In the genomic region with DNA sequence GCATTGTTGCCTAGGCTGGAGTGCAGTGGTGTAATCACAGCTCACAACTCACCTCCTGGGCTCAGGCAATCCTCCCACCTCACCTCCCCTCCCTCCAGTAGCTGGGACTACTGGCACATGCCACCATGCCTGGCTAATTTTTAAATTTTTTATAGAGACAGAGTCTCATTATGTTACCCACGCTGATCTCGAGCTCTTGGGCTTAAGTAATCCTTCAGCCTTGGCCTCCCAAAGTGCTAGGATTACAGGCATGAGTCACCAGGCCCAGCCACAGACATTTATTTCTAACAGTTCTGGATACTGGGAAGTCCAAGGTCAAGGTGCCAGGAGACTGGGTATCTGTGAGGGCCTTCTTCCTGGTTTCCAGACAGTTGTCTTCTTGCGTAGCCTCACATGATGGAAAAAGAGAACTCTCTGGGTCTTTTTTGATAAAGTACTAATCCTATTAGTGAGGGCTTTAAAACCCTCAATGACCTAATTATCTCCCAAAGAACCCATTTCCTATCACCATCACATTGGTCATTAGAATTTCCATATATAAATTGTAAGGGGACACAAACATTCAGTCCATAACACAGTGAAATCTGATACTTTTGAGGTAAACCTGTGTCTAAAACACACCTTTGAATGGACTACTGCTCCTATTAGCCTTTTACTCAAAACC, we compare ENCODE assay signal across 9 cellular contexts.
A peak's percentile ranks its signal among the peaks of the same experiment; 100 is the strongest.
DNase-seq lines count a peak whose midpoint lies in the region; TF ChIP-seq lines count a peak whose summit lies in the region.
"Had no signal": no experiment of that assay in that cellular context is flagged by ENCODE, and none has a peak within 500 bp of the region (broad histone marks: within the 10 kb centered on the region; RNA-seq: fewer than 3 reads in every experiment).

No MANE protein-coding gene starts in this region.

- no peak overlapping the region for H3K9ac ChIP-seq in fibroblast of lung (ENCODE audit: insufficient read depth, low read length)

- H3K9me3 Mint-ChIP-seq in progenitor cell of endocrine pancreas (ENCODE audit: low read depth), result no peaks in the 10 kb centered on the region

- H3K27ac Mint-ChIP-seq in progenitor cell of endocrine pancreas, result peak overlapping the region; percentile 38

- peak overlapping the region in 2 of 4 experiments; percentile 20 to 51 for H3K4me3 ChIP-seq in fibroblast of lung (replicated peaks in 1 of 4; ENCODE audit: control extremely low read depth in 1 of 4, insufficient read depth in 1 of 4, low read depth in 3 of 4, low read length in 4 of 4)

- peak overlapping the region; percentile 44 for H3K4me2 ChIP-seq in fibroblast of lung (ENCODE audit: extremely low read depth, insufficient read depth, low read length)

- no peaks in the 10 kb centered on the region for H3K79me2 ChIP-seq in fibroblast of lung (ENCODE audit: control insufficient read depth, insufficient read depth, low read length)

- no peaks in the 10 kb centered on the region for H3K27me3 ChIP-seq in fibroblast of lung (ENCODE audit: control insufficient read depth, insufficient read depth, low read length)

- no peaks in the 10 kb centered on the region for H3K4me1 ChIP-seq in fibroblast of lung (ENCODE audit: control insufficient read depth, extremely low read depth, insufficient read depth, low read length)

- no peaks in the 10 kb centered on the region for H4K20me1 ChIP-seq in fibroblast of lung (ENCODE audit: control insufficient read depth, extremely low read depth, insufficient read depth, low read length)

- in situ Hi-C loops in KBM-7 (cut with MboI; ENCODE audit: low pct_unique_long_range_greater_than_20kb, low sequenced_read_pairs), result no loop called here

- H3K27ac ChIP-seq in fibroblast of lung (ENCODE audit: insufficient read depth, low read length), result peak overlapping the region; percentile 44

- H3K9me3 ChIP-seq in fibroblast of lung (ENCODE audit: control insufficient read depth, insufficient read depth, low read depth, low read length), result no peaks in the 10 kb centered on the region

- H2AFZ ChIP-seq in fibroblast of lung (ENCODE audit: low read length), result no peak overlapping the region

- peaks cover 6% of the 10 kb centered on the region for H3K4me1 Mint-ChIP-seq in progenitor cell of endocrine pancreas (ENCODE audit: low read depth)

- no peaks in the 10 kb centered on the region for H3K36me3 ChIP-seq in fibroblast of lung (ENCODE audit: control insufficient read depth, insufficient read depth, low read length)

- no peaks in the 10 kb centered on the region for H3K27me3 Mint-ChIP-seq in progenitor cell of endocrine pancreas

- DNase-seq in EH (ENCODE audit: low read depth), result peak; percentile 93
- peak; percentile 47 for DNase-seq in RKO (ENCODE audit: low spot score)
- DNase-seq in fibroblast of lung (ENCODE audit: low read depth in 2 of 2), result peak; percentile 79 to 85
- DNase-seq in progenitor cell of endocrine pancreas (ENCODE audit: low spot score, unreplicated experiment), result no peak
- DNase-seq in KBM-7, result no peak
- no peak for DNase-seq in activated CD4-positive, CD25-positive, alpha-beta regulatory T cell treated with anti-CD3 and anti-CD28 coated beads, Interleukin-2, amount 50 U/mL, for 72 hours
- no peak for DNase-seq in NCI-H2081 (lab: John Stamatoyannopoulos, UW)
- no peak for DNase-seq in DMS153 (lab: John Stamatoyannopoulos, UW)
- DNase-seq: central memory CD4-positive, alpha-beta T cell had no signal

- H3K36me3 Mint-ChIP-seq in progenitor cell of endocrine pancreas (ENCODE audit: insufficient read depth), result peaks cover 5% of the 10 kb centered on the region

- TF ChIP-seq CTCF in fibroblast of lung (conservative IDR thresholded peaks at IDR 0.05 in 1 of 2, IDR thresholded peaks at IDR 0.05 in 1 of 2; ENCODE audit: low read depth in 1 of 2, low read length in 2 of 2) (no peak), progenitor cell of endocrine pancreas (IDR thresholded peaks at IDR 0.05; ENCODE audit: unreplicated experiment) (no peak)

- H3K4me3 Mint-ChIP-seq in progenitor cell of endocrine pancreas (ENCODE audit: low read depth), result no peak overlapping the region

Comparison
In these comparisons a context has a peak if more than half of its experiments do, and no peak if none do; other contexts are left out.
1. DNase-seq: peak in EH (single experiment), RKO (single experiment) and fibroblast of lung (2 of 2); none in progenitor cell of endocrine pancreas (single experiment), KBM-7 (single experiment), activated CD4-positive, CD25-positive, alpha-beta regulatory T cell treated with anti-CD3 and anti-CD28 coated beads, Interleukin-2, amount 50 U/mL, for 72 hours (single experiment), NCI-H2081 (0 of 2) and DMS153 (single experiment).